ENCODE assay signal across 7 cellular contexts in the genomic region with DNA sequence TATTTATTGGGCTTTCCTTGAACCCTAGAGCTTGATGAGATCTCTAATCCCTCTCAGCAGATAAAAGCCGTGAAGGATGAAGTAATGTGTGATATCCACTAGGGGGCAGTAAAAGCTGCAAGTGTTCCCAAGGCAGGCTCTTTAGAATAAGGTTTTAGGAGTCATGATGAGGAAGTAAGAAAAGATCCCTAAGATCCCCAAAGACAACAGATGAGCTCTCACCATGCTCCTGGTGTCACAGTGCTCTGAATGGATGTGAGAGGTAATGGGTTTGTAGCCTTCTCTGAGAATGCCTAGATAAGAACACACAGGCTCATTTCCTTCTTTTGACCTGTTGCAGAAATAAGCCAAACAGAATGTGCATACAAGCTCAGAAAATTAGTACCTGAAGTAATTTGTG.
A peak's percentile ranks its signal among the peaks of the same experiment; 100 is the strongest.
DNase-seq lines count a peak whose midpoint lies in the region; TF ChIP-seq lines count a peak whose summit lies in the region.

No MANE protein-coding gene starts in this region.

- no peak overlapping the region for H3K27ac ChIP-seq in HEK293 (ENCODE audit: extremely low read depth, low read depth, low read length)
- no peak overlapping the region for H3K27ac ChIP-seq in MM.1S (ENCODE audit: low read length)

- no peak for TF ChIP-seq POLR2A in erythroblast (IDR thresholded peaks at IDR 0.05; ENCODE audit: low read length)

- no peaks in the 10 kb centered on the region for H3K4me1 ChIP-seq in HEK293 (ENCODE audit: control insufficient read depth, insufficient read depth, low read length)
- no peaks in the 10 kb centered on the region for H3K4me1 ChIP-seq in MM.1S (ENCODE audit: low read length)

- H3K36me3 ChIP-seq in HEK293 (ENCODE audit: control insufficient read depth in 2 of 2, insufficient read depth in 1 of 2, low read length in 2 of 2) (no peaks in the 10 kb centered on the region), MM.1S (replicated peaks; ENCODE audit: insufficient read depth, low read length) (no peaks in the 10 kb centered on the region)

- H3K9me3 ChIP-seq in HEK293 (ENCODE audit: control insufficient read depth, insufficient read depth, low read depth, low read length): no peaks in the 10 kb centered on the region
- H3K9me3 ChIP-seq in MM.1S (replicated peaks; ENCODE audit: insufficient read depth, low read length): no peaks in the 10 kb centered on the region

- CTCF ChIA-PET in HEK293 (lab: Yijun Ruan, JAX): interaction anchor here (0.5 to 2.2 kb wide), 46 partner anchors 10 to 767 kb away, joined by 3 to 36 read pairs (median 4); no protein-coding TSS in a partner anchor

- H3K9me2 ChIP-seq in MM.1S (replicated peaks; ENCODE audit: insufficient read depth, low read length): no peaks in the 10 kb centered on the region

- no peaks in the 10 kb centered on the region for H3K9me3 Mint-ChIP-seq in neural crest cell

- H4K20me1 ChIP-seq in MM.1S (ENCODE audit: insufficient read depth, low read length): no peaks in the 10 kb centered on the region

- H2AFZ ChIP-seq in MM.1S (ENCODE audit: low read length): no peak overlapping the region

- no peak overlapping the region for H3K4me2 ChIP-seq in MM.1S (ENCODE audit: low read depth, low read length)

- TF ChIP-seq CTCF in GM12873 (IDR thresholded peaks at IDR 0.05; ENCODE audit: insufficient read depth, low read depth, low read length, missing control alignments) (peak; percentile 77), HEK293 (tag by site-specific recombination; IDR thresholded peaks at IDR 0.05) (no peak), MM.1S (IDR thresholded peaks at IDR 0.05; ENCODE audit: low read length) (peak; percentile 85), neural crest cell (conservative IDR thresholded peaks at IDR 0.05) (peak; percentile 87)

- no peak overlapping the region for H3K27ac Mint-ChIP-seq in neural crest cell (ENCODE audit: unreplicated experiment)

- POLR2A ChIA-PET in HEK293 (lab: Yijun Ruan, JAX): no interaction called here

- no peak overlapping the region for H3K4me3 Mint-ChIP-seq in neural crest cell

- no peaks in the 10 kb centered on the region for H3K36me3 Mint-ChIP-seq in neural crest cell (ENCODE audit: low read depth)

- H3K27me3 ChIP-seq in MM.1S (replicated peaks; ENCODE audit: insufficient read depth, low read length): no peaks in the 10 kb centered on the region

- peaks cover 4% of the 10 kb centered on the region for H3K4me1 Mint-ChIP-seq in neural crest cell

- DNase-seq in MM.1S (peak; percentile 63), RKO (ENCODE audit: low spot score) (peak; percentile 70), erythroblast (lab: John Stamatoyannopoulos, UW) (peak; percentile 36 to 55), neural crest cell (ENCODE audit: low read depth, low spot score) (no peak)
- DNase-seq in effector CD4-positive, alpha-beta T cell: no peak

- no peaks in the 10 kb centered on the region for H3K27me3 Mint-ChIP-seq in neural crest cell (ENCODE audit: low read depth)

- no peaks in the 10 kb centered on the region for H3K79me2 ChIP-seq in MM.1S (ENCODE audit: low read length)

- H3F3A ChIP-seq in MM.1S (ENCODE audit: insufficient read depth, low read length): no peaks in the 10 kb centered on the region

- no peak overlapping the region for H3K9ac ChIP-seq in MM.1S (ENCODE audit: low read length)

- no peak overlapping the region for H3K4me3 ChIP-seq in HEK293 (ENCODE audit: low read depth, low read length)
- H3K4me3 ChIP-seq in MM.1S (ENCODE audit: low read length): no peak overlapping the region

TF ChIP-seq in HEK293, 187 proteins besides CTCF, POLR2A, EP300 and RAD21:
- TF ChIP-seq ZNF768 (tag by site-specific recombination; IDR thresholded peaks at IDR 0.05): no peak
- TF ChIP-seq, protein P1, sequence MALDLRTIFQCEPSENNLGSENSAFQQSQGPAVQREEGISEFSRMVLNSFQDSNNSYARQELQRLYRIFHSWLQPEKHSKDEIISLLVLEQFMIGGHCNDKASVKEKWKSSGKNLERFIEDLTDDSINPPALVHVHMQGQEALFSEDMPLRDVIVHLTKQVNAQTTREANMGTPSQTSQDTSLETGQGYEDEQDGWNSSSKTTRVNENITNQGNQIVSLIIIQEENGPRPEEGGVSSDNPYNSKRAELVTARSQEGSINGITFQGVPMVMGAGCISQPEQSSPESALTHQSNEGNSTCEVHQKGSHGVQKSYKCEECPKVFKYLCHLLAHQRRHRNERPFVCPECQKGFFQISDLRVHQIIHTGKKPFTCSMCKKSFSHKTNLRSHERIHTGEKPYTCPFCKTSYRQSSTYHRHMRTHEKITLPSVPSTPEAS (tag by site-specific recombination; IDR thresholded peaks at IDR 0.05): no peak
- no peak for TF ChIP-seq SP3 (tag by site-specific recombination; IDR thresholded peaks at IDR 0.05)
- peak; percentile 42 for TF ChIP-seq ZNF654 (tag by site-specific recombination; IDR thresholded peaks at IDR 0.05; ENCODE audit: low read depth)
- TF ChIP-seq IKZF3 (tag by site-specific recombination; IDR thresholded peaks at IDR 0.05): no peak
- TF ChIP-seq, protein P2, sequence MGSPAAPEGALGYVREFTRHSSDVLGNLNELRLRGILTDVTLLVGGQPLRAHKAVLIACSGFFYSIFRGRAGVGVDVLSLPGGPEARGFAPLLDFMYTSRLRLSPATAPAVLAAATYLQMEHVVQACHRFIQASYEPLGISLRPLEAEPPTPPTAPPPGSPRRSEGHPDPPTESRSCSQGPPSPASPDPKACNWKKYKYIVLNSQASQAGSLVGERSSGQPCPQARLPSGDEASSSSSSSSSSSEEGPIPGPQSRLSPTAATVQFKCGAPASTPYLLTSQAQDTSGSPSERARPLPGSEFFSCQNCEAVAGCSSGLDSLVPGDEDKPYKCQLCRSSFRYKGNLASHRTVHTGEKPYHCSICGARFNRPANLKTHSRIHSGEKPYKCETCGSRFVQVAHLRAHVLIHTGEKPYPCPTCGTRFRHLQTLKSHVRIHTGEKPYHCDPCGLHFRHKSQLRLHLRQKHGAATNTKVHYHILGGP (tag by site-specific recombination; IDR thresholded peaks at IDR 0.05): no peak
- no peak for TF ChIP-seq ZNF223 (tag by site-specific recombination; IDR thresholded peaks at IDR 0.05)
- TF ChIP-seq SCRT2 (tag by site-specific recombination; IDR thresholded peaks at IDR 0.05): peak; percentile 74
- TF ChIP-seq, protein P3, sequence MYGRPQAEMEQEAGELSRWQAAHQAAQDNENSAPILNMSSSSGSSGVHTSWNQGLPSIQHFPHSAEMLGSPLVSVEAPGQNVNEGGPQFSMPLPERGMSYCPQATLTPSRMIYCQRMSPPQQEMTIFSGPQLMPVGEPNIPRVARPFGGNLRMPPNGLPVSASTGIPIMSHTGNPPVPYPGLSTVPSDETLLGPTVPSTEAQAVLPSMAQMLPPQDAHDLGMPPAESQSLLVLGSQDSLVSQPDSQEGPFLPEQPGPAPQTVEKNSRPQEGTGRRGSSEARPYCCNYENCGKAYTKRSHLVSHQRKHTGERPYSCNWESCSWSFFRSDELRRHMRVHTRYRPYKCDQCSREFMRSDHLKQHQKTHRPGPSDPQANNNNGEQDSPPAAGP (tag by site-specific recombination; IDR thresholded peaks at IDR 0.05): no peak
- TF ChIP-seq ZNF629 (tag by site-specific recombination; IDR thresholded peaks at IDR 0.05): no peak
- TF ChIP-seq KLF16 (tag by site-specific recombination; IDR thresholded peaks at IDR 0.05): no peak
- no peak for TF ChIP-seq ZNF48 (tag by site-specific recombination; IDR thresholded peaks at IDR 0.05)
- TF ChIP-seq ZNF707 (tag by site-specific recombination; IDR thresholded peaks at IDR 0.05): no peak
- TF ChIP-seq ZNF157 (tag by site-specific recombination; IDR thresholded peaks at IDR 0.05): no peak

Comparison
In these comparisons a context has a peak if more than half of its experiments do, and no peak if none do; other contexts are left out.
1. DNase-seq: peak in MM.1S (single experiment), RKO (single experiment) and erythroblast (2 of 2); none in neural crest cell (single experiment) and effector CD4-positive, alpha-beta T cell (single experiment).